1 cellular context compared by ENCODE assay signal in genomic region chr6:108175592-108176279, GRCh38.
TF ChIP-seq lines count a peak whose summit lies in the region.

No MANE protein-coding gene starts in this region.

TF ChIP-seq in IMR-90, 13 proteins besides CTCF, POLR2A, EP300 and RAD21 (continued from another document):
- no peak for TF ChIP-seq RCOR1 (IDR thresholded peaks at IDR 0.05; ENCODE audit: insufficient replicate concordance, low read length)
- TF ChIP-seq ELK1 (IDR thresholded peaks at IDR 0.05; ENCODE audit: borderline replicate concordance, low read depth, low read length), result no peak
- TF ChIP-seq BHLHE40 (IDR thresholded peaks at IDR 0.05; ENCODE audit: low read depth, low read length), result no peak
- no peak for TF ChIP-seq CHD1 (IDR thresholded peaks at IDR 0.05; ENCODE audit: low read depth, low read length)
- TF ChIP-seq MAFK (IDR thresholded peaks at IDR 0.05; ENCODE audit: low read depth, low read length), result no peak
- TF ChIP-seq NFE2L2 (IDR thresholded peaks at IDR 0.05; ENCODE audit: low read depth, low read length), result no peak
- no peak for TF ChIP-seq CEBPB (IDR thresholded peaks at IDR 0.05; ENCODE audit: low read depth, low read length)
- TF ChIP-seq FOS (IDR thresholded peaks at IDR 0.05; ENCODE audit: low read depth, low read length), result no peak
- TF ChIP-seq RFX5 (IDR thresholded peaks at IDR 0.05; ENCODE audit: low read depth, low read length), result no peak
